Comparison of ENCODE assay signal across 16 cellular contexts in genomic region chr6:127102299-127102698, GRCh38. TPM values are rescaled to one million over a fixed set of nuclear protein-coding genes. Genes with fewer than 3 reads are reported as not detected.
DNase-seq lines count a peak whose midpoint lies in the region; ATAC-seq and TF ChIP-seq lines count a peak whose summit lies in the region.
"Had no signal": no experiment of that assay in that cellular context is flagged by ENCODE, and none has a peak within 500 bp of the region (broad histone marks: within the 10 kb centered on the region; RNA-seq: fewer than 3 reads in every experiment).

No MANE protein-coding gene starts in this region.

- ATAC-seq in HG03095 (IDR thresholded peaks at IDR 0.05; ENCODE audit: unreplicated experiment) = no peak
- ATAC-seq: HCT116, Panc1 had no signal

- H3K27me3 ChIP-seq in breast epithelium (no peaks in the 10 kb centered on the region), testis (no peaks in the 10 kb centered on the region)

- H3K27me3 Mint-ChIP-seq in MCF 10A (ENCODE audit: insufficient read depth, unreplicated experiment) = peaks cover 72% of the 10 kb centered on the region

- TF ChIP-seq CTCF in MCF 10A (IDR thresholded peaks at IDR 0.05; ENCODE audit: unreplicated experiment) (no peak), breast epithelium (IDR thresholded peaks at IDR 0.05) (no peak), foreskin fibroblast (IDR thresholded peaks at IDR 0.05; ENCODE audit: low read depth, low read length) (no peak), testis (IDR thresholded peaks at IDR 0.05) (no peak)

- CTCF ChIA-PET in MCF 10A (lab: Yijun Ruan, JAX) = no interaction called here

- no peak overlapping the region for H3K27ac Mint-ChIP-seq in MCF 10A (ENCODE audit: low read depth, unreplicated experiment)
- H3K27ac Mint-ChIP-seq: stimulated activated naive CD8-positive, alpha-beta T cell treated with anti-CD3 and anti-CD28 coated beads, Interleukin-15, Interleukin-2, amounts not matched to agents 100 ng/mL and 50 ng/mL, for 24 hours had no signal

- H3K4me3 Mint-ChIP-seq in MCF 10A (ENCODE audit: unreplicated experiment) = no peak overlapping the region
- H3K4me3 Mint-ChIP-seq: stimulated activated naive CD8-positive, alpha-beta T cell treated with anti-CD3 and anti-CD28 coated beads, Interleukin-15, Interleukin-2, amounts not matched to agents 100 ng/mL and 50 ng/mL, for 24 hours had no signal

- TF ChIP-seq POLR2A in breast epithelium (IDR thresholded peaks at IDR 0.05) = no peak
- no peak for TF ChIP-seq POLR2A in testis (IDR thresholded peaks at IDR 0.05)

- no peak overlapping the region for H3K4me3 ChIP-seq in breast epithelium
- no peak overlapping the region for H3K4me3 ChIP-seq in foreskin fibroblast (ENCODE audit: low read depth in 1 of 2, low read length in 2 of 2)
- no peak overlapping the region for H3K4me3 ChIP-seq in testis

- H3K9me3 Mint-ChIP-seq in MCF 10A (ENCODE audit: unreplicated experiment) = no peaks in the 10 kb centered on the region
- H3K9me3 Mint-ChIP-seq: stimulated activated naive CD8-positive, alpha-beta T cell treated with anti-CD3 and anti-CD28 coated beads, Interleukin-15, Interleukin-2, amounts not matched to agents 100 ng/mL and 50 ng/mL, for 24 hours had no signal

- DNase-seq in MCF 10A (ENCODE audit: unreplicated experiment) (peak; percentile 80), breast epithelium (ENCODE audit: low spot score in 2 of 2) (no peak), SKM-1 (lab: John Stamatoyannopoulos, UW; ENCODE audit: unreplicated experiment) (peak; percentile 64), foreskin fibroblast (peak; percentile 93), testis (no peak), NCI-H1436 (lab: John Stamatoyannopoulos, UW) (no peak), globus pallidus (ENCODE audit: low spot score) (no peak)
- DNase-seq: 8988T; activated CD4-positive, CD25-positive, alpha-beta regulatory T cell; activated effector memory CD4-positive, alpha-beta T cell treated with anti-CD3 and anti-CD28 coated beads, Interleukin-2, amount 50 U/mL, for 16 hours; NCI-H1417 treated with DMSO at 0.1 percent for 48 hours had no signal

- POLR2A ChIA-PET in MCF 10A (lab: Yijun Ruan, JAX) = interaction anchor here (0.6 kb wide), 1 partner anchor 10 kb away, joined by 3 read pairs; no protein-coding TSS in a partner anchor

- H3K4me1 ChIP-seq in breast epithelium = no peaks in the 10 kb centered on the region
- H3K4me1 ChIP-seq in testis = no peaks in the 10 kb centered on the region

- no peaks in the 10 kb centered on the region for H3K36me3 ChIP-seq in breast epithelium
- no peaks in the 10 kb centered on the region for H3K36me3 ChIP-seq in testis (ENCODE audit: low read depth, missing control alignments)

- no peaks in the 10 kb centered on the region for H3K36me3 Mint-ChIP-seq in MCF 10A (ENCODE audit: insufficient read depth, unreplicated experiment)

- H3K9me3 ChIP-seq in breast epithelium (no peaks in the 10 kb centered on the region), testis (no peaks in the 10 kb centered on the region)

- intact Hi-C loops in MCF 10A (cut with micrococcal nuclease) = no loop called here
- intact Hi-C loops in breast epithelium (cut with DNase I; ENCODE audit: low total_unique reads) = no loop called here
- intact Hi-C loops in testis (cut with DNase I; ENCODE audit: low total_unique reads) = no loop called here

- BruUV-seq in MCF 10A (replicated peaks; lab: Mats Ljungman, UMichigan) = no TSS peak

- no peaks in the 10 kb centered on the region for H3K4me1 Mint-ChIP-seq in MCF 10A (ENCODE audit: insufficient read depth, unreplicated experiment)

- H3K27ac ChIP-seq in breast epithelium (no peak overlapping the region), testis (no peak overlapping the region)

- WGBS in testis, 2 donors = 55 to 65% methylated on average over 2 of the region's 2 CpGs

RNA-seq across cellular contexts. Expression of gene RSPO3, which starts 16.2 kb away (rescaled TPM):
- total RNA-seq in MCF 10A (2022) = not detected in 2 replicates
- total RNA-seq in breast epithelium = 10 to 100 TPM in 2 of 3 donors, 1 to 10 TPM in 1; 5.9 to 23.3 (median 16.2) TPM
- 1 to 10 TPM in 1 of 2 donors, under 1 TPM in 1; 0.06 to 1.5 TPM for total RNA-seq in testis
- 6.6 TPM for polyA plus RNA-seq in testis (ENCODE audit: insufficient read depth, low read depth, low replicate concordance)
- total RNA-seq: dermis microvascular lymphatic vessel endothelial cell had no signal

Comparison
In these comparisons a context has a peak if more than half of its experiments do, and no peak if none do; other contexts are left out.
1. DNase-seq: peak in MCF 10A (single experiment), SKM-1 (single experiment) and foreskin fibroblast (2 of 2); none in breast epithelium (0 of 2), testis (single experiment), NCI-H1436 (single experiment) and globus pallidus (single experiment).